ENCODE assay signal across 8 cellular contexts in the genomic region with DNA sequence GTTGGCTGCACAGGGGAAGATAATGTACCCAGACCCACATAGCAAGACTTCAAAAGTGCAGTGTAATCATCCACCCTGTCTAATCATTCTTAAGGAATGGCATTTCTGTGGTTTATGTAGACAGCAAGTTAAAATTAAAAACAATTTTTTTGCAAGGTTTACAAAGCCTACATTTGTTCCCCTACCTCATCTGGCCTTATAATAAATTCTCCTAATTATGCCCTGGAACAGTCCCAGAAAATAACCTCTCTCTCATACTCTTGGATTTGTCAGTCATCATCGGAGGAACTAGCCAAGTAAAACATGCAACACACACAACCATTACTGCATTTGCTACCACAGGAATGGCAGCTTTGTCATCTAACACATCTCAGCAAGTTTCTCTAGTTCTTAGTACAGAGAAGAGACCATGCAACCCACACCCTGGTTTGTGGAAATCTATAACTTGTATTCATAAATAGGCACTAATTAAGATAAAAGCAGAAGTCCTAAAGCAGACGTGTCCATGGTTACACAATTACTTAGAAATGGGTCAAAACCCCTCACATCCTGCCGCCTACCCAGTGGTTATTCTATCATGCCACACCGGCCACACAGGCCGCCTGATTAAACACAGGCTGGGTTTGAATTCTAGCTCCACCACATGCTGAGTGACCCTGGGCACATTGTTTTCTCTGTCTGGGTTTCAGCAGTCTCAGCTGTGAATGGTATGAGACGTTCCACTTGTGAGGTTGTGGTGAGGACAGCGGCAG.
DNase-seq lines count a peak whose midpoint lies in the region; ATAC-seq lines count a peak whose summit lies in the region.

No MANE protein-coding gene starts in this region.

- ATAC-seq in HG02938 (IDR thresholded peaks at IDR 0.05; ENCODE audit: unreplicated experiment) (peak; percentile 71), GM21423 (IDR thresholded peaks at IDR 0.05; ENCODE audit: unreplicated experiment) (no peak)

- intact Hi-C loops in head of caudate nucleus (cut with DNase I) = no loop called here

- DNase-seq in EL (peak; percentile 93), SKM-1 treated with dmso at 0.1 percent for 144 hours (lab: John Stamatoyannopoulos, UW; ENCODE audit: unreplicated experiment) (peak; percentile 63), iris pigment epithelial cell (ENCODE audit: low read depth) (peak; percentile 94), activated gamma-delta T cell treated with Interleukin-2 at 50 U/mL for 16 hours (no peak), head of caudate nucleus (no peak)
- no peak for DNase-seq in stimulated activated CD4-positive, alpha-beta T cell treated with anti-CD3 and anti-CD28 coated beads, Interleukin-12 subunit alpha, Interleukin-12 subunit beta, amount 100 ng/mL, for 4 hours

Comparison
In these comparisons a context has a peak if more than half of its experiments do, and no peak if none do; other contexts are left out.
1. DNase-seq: peak in EL (single experiment), SKM-1 treated with dmso at 0.1 percent for 144 hours (single experiment) and iris pigment epithelial cell (single experiment); none in stimulated activated CD4-positive, alpha-beta T cell treated with anti-CD3 and anti-CD28 coated beads, Interleukin-12 subunit alpha, Interleukin-12 subunit beta, amount 100 ng/mL, for 4 hours (single experiment), activated gamma-delta T cell treated with Interleukin-2 at 50 U/mL for 16 hours (single experiment) and head of caudate nucleus (0 of 42).